28 cellular contexts compared by ENCODE assay signal in genomic region chr16:66479661-66480264, GRCh38. TPM values are rescaled to one million over a fixed set of nuclear protein-coding genes. Genes with fewer than 3 reads are reported as not detected.
DNase-seq lines count a peak whose midpoint lies in the region; TF ChIP-seq lines count a peak whose summit lies in the region.
"Had no signal": no experiment of that assay in that cellular context is flagged by ENCODE, and none has a peak within 500 bp of the region (broad histone marks: within the 10 kb centered on the region; RNA-seq: fewer than 3 reads in every experiment).

No MANE protein-coding gene starts in this region.

- no peak for TF ChIP-seq CTCF in Peyer's patch (IDR thresholded peaks at IDR 0.05)
- no peak for TF ChIP-seq CTCF in suprapubic skin (IDR thresholded peaks at IDR 0.05)

- no peak overlapping the region for H3K4me3 Mint-ChIP-seq in activated naive CD8-positive, alpha-beta T cell
- no peak overlapping the region for H3K4me3 Mint-ChIP-seq in activated naive CD8-positive, alpha-beta T cell treated with anti-CD3 and anti-CD28 coated beads for 36 hours
- H3K4me3 Mint-ChIP-seq: immature natural killer cell had no signal

- H2AFZ ChIP-seq in mesenchymal stem cell (ENCODE audit: low read depth, low read length) = no peak overlapping the region

- no peak overlapping the region for H3K23ac ChIP-seq in mesenchymal stem cell (ENCODE audit: low read length in 2 of 2)

- H2AK5ac ChIP-seq in mesenchymal stem cell (ENCODE audit: low read length, severe bottlenecking) = peak overlapping the region; percentile 50

- H3K4me3 ChIP-seq in Peyer's patch = no peak overlapping the region
- H3K4me3 ChIP-seq in mesenchymal stem cell (ENCODE audit: insufficient read depth in 1 of 2, low read depth in 1 of 2, low read length in 2 of 2) = no peak overlapping the region
- H3K4me3 ChIP-seq in suprapubic skin = no peak overlapping the region
- H3K4me3 ChIP-seq: cardiac muscle cell, colonic mucosa, GM12878, tibial artery had no signal

- H4K8ac ChIP-seq in mesenchymal stem cell (ENCODE audit: low read length) = no peak overlapping the region

- H3K27me3 ChIP-seq in Peyer's patch (no peaks in the 10 kb centered on the region), mesenchymal stem cell (ENCODE audit: control insufficient read depth in 1 of 2, insufficient read depth in 1 of 2, low read length in 2 of 2) (peaks cover 0 to 15% of the 10 kb centered on the region in 2 experiments), suprapubic skin (no peaks in the 10 kb centered on the region)
- H3K27me3 ChIP-seq: BE2C, colonic mucosa had no signal

- no peak overlapping the region for H3K4me2 ChIP-seq in mesenchymal stem cell (ENCODE audit: low read length, poor library complexity, severe bottlenecking)

- no peak overlapping the region for H2BK120ac ChIP-seq in mesenchymal stem cell (ENCODE audit: low read depth, low read length)

- H2BK12ac ChIP-seq in mesenchymal stem cell (ENCODE audit: low read length in 2 of 2) = no peak overlapping the region

- no peak overlapping the region for H3K4ac ChIP-seq in mesenchymal stem cell (ENCODE audit: low read depth in 1 of 2, low read length in 2 of 2)

- no peaks in the 10 kb centered on the region for H3K9me3 Mint-ChIP-seq in activated naive CD8-positive, alpha-beta T cell (ENCODE audit: low read depth)
- H3K9me3 Mint-ChIP-seq in activated naive CD8-positive, alpha-beta T cell treated with anti-CD3 and anti-CD28 coated beads for 36 hours = no peaks in the 10 kb centered on the region
- H3K9me3 Mint-ChIP-seq: activated naive CD4-positive, alpha-beta T cell treated with anti-CD3 and anti-CD28 coated beads, Interleukin-2, amount 50 U/mL, for 72 hours; activated T-helper 2 cell treated with anti-CD3 and anti-CD28 coated beads, Interferon-gamma antibody, Interleukin-2, Interleukin-4, amounts not matched to agents 10 μg/mL and 5 μg/mL and 100 μg/mL, durations not matched to agents 14 hours and 24 hours and 36 hours; immature natural killer cell had no signal

- no peak overlapping the region for H4K91ac ChIP-seq in mesenchymal stem cell (ENCODE audit: low read length)

- no peak overlapping the region for H3K27ac ChIP-seq in Peyer's patch
- no peak overlapping the region for H3K27ac ChIP-seq in mesenchymal stem cell (ENCODE audit: low read length, poor library complexity, severe bottlenecking)
- no peak overlapping the region for H3K27ac ChIP-seq in suprapubic skin
- H3K27ac ChIP-seq: cardiac muscle cell, colonic mucosa, tibial artery had no signal

- no peak overlapping the region for H2BK15ac ChIP-seq in mesenchymal stem cell (ENCODE audit: low read depth, poor library complexity, severe bottlenecking)

- H3K14ac ChIP-seq in mesenchymal stem cell (ENCODE audit: low read length in 2 of 2) = no peak overlapping the region

- H3K9me3 ChIP-seq in Peyer's patch (no peaks in the 10 kb centered on the region), mesenchymal stem cell (ENCODE audit: control insufficient read depth, low read length) (no peaks in the 10 kb centered on the region), suprapubic skin (no peaks in the 10 kb centered on the region)
- H3K9me3 ChIP-seq: BE2C, colonic mucosa, tibial artery had no signal

- H3K27me3 Mint-ChIP-seq in activated naive CD8-positive, alpha-beta T cell = no peaks in the 10 kb centered on the region
- no peaks in the 10 kb centered on the region for H3K27me3 Mint-ChIP-seq in activated naive CD8-positive, alpha-beta T cell treated with anti-CD3 and anti-CD28 coated beads for 36 hours

- no peaks in the 10 kb centered on the region for H3K36me3 Mint-ChIP-seq in activated naive CD8-positive, alpha-beta T cell
- H3K36me3 Mint-ChIP-seq in activated naive CD8-positive, alpha-beta T cell treated with anti-CD3 and anti-CD28 coated beads for 36 hours = no peaks in the 10 kb centered on the region
- H3K36me3 Mint-ChIP-seq: activated naive CD4-positive, alpha-beta T cell treated with anti-CD3 and anti-CD28 coated beads, Interleukin-2, amount 50 U/mL, for 72 hours; immature natural killer cell had no signal

- H3K79me1 ChIP-seq in mesenchymal stem cell (replicated peaks; ENCODE audit: low read length, poor library complexity, severe bottlenecking) = no peaks in the 10 kb centered on the region

- no peak for DNase-seq in activated naive CD8-positive, alpha-beta T cell treated with anti-CD3 and anti-CD28 coated beads for 36 hours
- DNase-seq in Peyer's patch (peak in 2 of 3 donors; percentile 6 to 28), mesenchymal stem cell (no peak), suprapubic skin (ENCODE audit: low spot score in 2 of 2) (peak; percentile 55 to 60), NCI-H1105 treated with DMSO at 0.1 percent for 48 hours (lab: John Stamatoyannopoulos, UW) (no peak), ecto neural progenitor cell (ENCODE audit: low spot score) (no peak), anterior cingulate cortex (lab: John Stamatoyannopoulos, UW) (no peak)
- DNase-seq: BE2C; colonic mucosa; effector memory CD4-positive, alpha-beta T cell; EL; hypothalamus; immature natural killer cell; Karpas-422; left cardiac atrium; NCI-H1417 treated with DMSO at 0.1 percent for 48 hours; NCI-H2029 treated with DMSO at 0.1 percent for 48 hours; NCI-H524 treated with DMSO at 0.1 percent for 48 hours; right cardiac atrium; stimulated activated CD4-positive, alpha-beta T cell treated with anti-CD3 and anti-CD28 coated beads, Interleukin-4, amount 100 ng/mL, for 1 hour; SW 1271; T-helper 9 cell had no signal

- no peak overlapping the region for H3K18ac ChIP-seq in mesenchymal stem cell (ENCODE audit: low read depth in 1 of 2, low read length in 2 of 2)

- peaks cover 26% of the 10 kb centered on the region for H3K4me1 Mint-ChIP-seq in activated naive CD8-positive, alpha-beta T cell (ENCODE audit: low read depth)
- H3K4me1 Mint-ChIP-seq in activated naive CD8-positive, alpha-beta T cell treated with anti-CD3 and anti-CD28 coated beads for 36 hours = peaks cover 30% of the 10 kb centered on the region

- TF ChIP-seq POLR2A in Peyer's patch (IDR thresholded peaks at IDR 0.05) (no peak), suprapubic skin (IDR thresholded peaks at IDR 0.05) (no peak)

- 85% methylated on average over 5 of the region's 5 CpGs for WGBS in mesenchymal stem cell
- 85% methylated on average over 5 of the region's 5 CpGs for WGBS in suprapubic skin

- H3K36me3 ChIP-seq in Peyer's patch (no peaks in the 10 kb centered on the region), mesenchymal stem cell (ENCODE audit: control insufficient read depth in 1 of 2, insufficient read depth in 2 of 2, low read depth in 1 of 2, low read length in 2 of 2) (peaks cover 0 to 16% of the 10 kb centered on the region in 2 experiments), suprapubic skin (no peaks in the 10 kb centered on the region)
- H3K36me3 ChIP-seq: BE2C, cardiac muscle cell, colonic mucosa, tibial artery had no signal

- H3K9ac ChIP-seq in mesenchymal stem cell (ENCODE audit: low read length) = no peak overlapping the region

- no peaks in the 10 kb centered on the region for H3K4me1 ChIP-seq in Peyer's patch
- peaks cover 30% of the 10 kb centered on the region for H3K4me1 ChIP-seq in mesenchymal stem cell (ENCODE audit: control insufficient read depth, insufficient read depth, low read depth, low read length)
- peaks cover 17% of the 10 kb centered on the region for H3K4me1 ChIP-seq in suprapubic skin
- H3K4me1 ChIP-seq: colonic mucosa had no signal

- H2BK5ac ChIP-seq in mesenchymal stem cell (ENCODE audit: low read depth, low read length, poor library complexity, severe bottlenecking) = no peak overlapping the region

- peak overlapping the region; percentile 28 for H3K27ac Mint-ChIP-seq in activated naive CD8-positive, alpha-beta T cell
- no peak overlapping the region for H3K27ac Mint-ChIP-seq in activated naive CD8-positive, alpha-beta T cell treated with anti-CD3 and anti-CD28 coated beads for 36 hours
- H3K27ac Mint-ChIP-seq: immature natural killer cell had no signal

- TF ChIP-seq EP300 in suprapubic skin (IDR thresholded peaks at IDR 0.05) = no peak

RNA-seq across cellular contexts. Expression of gene BEAN1, which starts 52.7 kb away (rescaled TPM):
- total RNA-seq in activated naive CD8-positive, alpha-beta T cell treated with anti-CD3 and anti-CD28 coated beads for 36 hours = not detected
- not detected for total RNA-seq in Peyer's patch
- polyA plus RNA-seq in mesenchymal stem cell (2013, experiment 1 of 2) = 0.10 TPM
- polyA plus RNA-seq in mesenchymal stem cell (2013, experiment 2 of 2) = 0.07 TPM
- 1 to 10 TPM in 3 of 4 donors, under 1 TPM in 1; 0.72 to 4.8 (median 2.5) TPM for total RNA-seq in suprapubic skin
- total RNA-seq: activated naive CD4-positive, alpha-beta T cell treated with anti-CD3 and anti-CD28 coated beads, Interleukin-2, amount 50 U/mL, for 72 hours; activated T-helper 2 cell treated with anti-CD3 and anti-CD28 coated beads, Interferon-gamma antibody, Interleukin-2, Interleukin-4, amounts not matched to agents 10 μg/mL and 5 μg/mL and 100 μg/mL, durations not matched to agents 14 hours and 24 hours and 36 hours; GM12878 had no signal
- polyA plus RNA-seq: GM12878 had no signal

Comparison
In these comparisons a context has a peak if more than half of its experiments do, and no peak if none do; other contexts are left out.
1. DNase-seq: peak in Peyer's patch (2 of 3) and suprapubic skin (2 of 2); none in activated naive CD8-positive, alpha-beta T cell treated with anti-CD3 and anti-CD28 coated beads for 36 hours (single experiment), mesenchymal stem cell (single experiment), NCI-H1105 treated with DMSO at 0.1 percent for 48 hours (single experiment), ecto neural progenitor cell (single experiment) and anterior cingulate cortex (0 of 58).